In genomic region chr6:26232306-26232949, GRCh38 we compare ENCODE assay signal across 9 cellular contexts.
DNase-seq lines count a peak whose midpoint lies in the region; ATAC-seq and TF ChIP-seq lines count a peak whose summit lies in the region.
"Had no signal": no experiment of that assay in that cellular context is flagged by ENCODE, and none has a peak within 500 bp of the region (broad histone marks: within the 10 kb centered on the region; RNA-seq: fewer than 3 reads in every experiment).

No MANE protein-coding gene starts in this region.

- POLR2A ChIA-PET in activated CD4-positive, alpha-beta memory T cell treated with anti-CD3 and anti-CD28 coated beads, Interleukin-2, amount 10 ng/mL, durations not matched to agents 7 days and 5 days (lab: Charles Lee): interaction anchor here (1.0 to 9.7 kb wide), 20 partner anchors 8 to 1579 kb away, joined by 3 to 833 read pairs (median 76); a partner anchor contains a TSS

- H3K4me3 Mint-ChIP-seq in activated naive CD4-positive, alpha-beta T cell treated with anti-CD3 and anti-CD28 coated beads, Interleukin-2, amount 10 ng/mL, durations not matched to agents 7 days and 5 days: peak overlapping the region; percentile 89
- peak overlapping the region; percentile 76 for H3K4me3 Mint-ChIP-seq in activated CD4-positive, alpha-beta memory T cell treated with anti-CD3 and anti-CD28 coated beads, Interleukin-2, amount 10 ng/mL, durations not matched to agents 7 days and 5 days

- H3K36me3 Mint-ChIP-seq in activated naive CD4-positive, alpha-beta T cell treated with anti-CD3 and anti-CD28 coated beads, Interleukin-2, amount 10 ng/mL, durations not matched to agents 7 days and 5 days: peaks cover 17% of the 10 kb centered on the region
- H3K36me3 Mint-ChIP-seq in activated CD4-positive, alpha-beta memory T cell treated with anti-CD3 and anti-CD28 coated beads, Interleukin-2, amount 10 ng/mL, durations not matched to agents 7 days and 5 days (ENCODE audit: low read depth): peaks cover 17% of the 10 kb centered on the region

- peaks cover 6% of the 10 kb centered on the region for H3K4me1 ChIP-seq in thymus (ENCODE audit: control insufficient read depth, insufficient read depth, low read length)

- H3K9me3 Mint-ChIP-seq in activated naive CD4-positive, alpha-beta T cell treated with anti-CD3 and anti-CD28 coated beads, Interleukin-2, amount 10 ng/mL, durations not matched to agents 7 days and 5 days: no peaks in the 10 kb centered on the region
- no peaks in the 10 kb centered on the region for H3K9me3 Mint-ChIP-seq in activated CD4-positive, alpha-beta memory T cell treated with anti-CD3 and anti-CD28 coated beads, Interleukin-2, amount 10 ng/mL, durations not matched to agents 7 days and 5 days

- WGBS in thymus: 49% methylated on average over 8 of the region's 8 CpGs

- peaks cover 55% of the 10 kb centered on the region for H3K4me1 Mint-ChIP-seq in activated naive CD4-positive, alpha-beta T cell treated with anti-CD3 and anti-CD28 coated beads, Interleukin-2, amount 10 ng/mL, durations not matched to agents 7 days and 5 days
- peaks cover 46% of the 10 kb centered on the region for H3K4me1 Mint-ChIP-seq in activated CD4-positive, alpha-beta memory T cell treated with anti-CD3 and anti-CD28 coated beads, Interleukin-2, amount 10 ng/mL, durations not matched to agents 7 days and 5 days

- no peak overlapping the region for H3K4me3 ChIP-seq in fibroblast of the aortic adventitia (ENCODE audit: low read depth, low read length)
- peak overlapping the region; percentile 85 for H3K4me3 ChIP-seq in thymus (ENCODE audit: low read length)

- peak overlapping the region; percentile 100 for H3K27ac Mint-ChIP-seq in activated naive CD4-positive, alpha-beta T cell treated with anti-CD3 and anti-CD28 coated beads, Interleukin-2, amount 10 ng/mL, durations not matched to agents 7 days and 5 days
- H3K27ac Mint-ChIP-seq in activated CD4-positive, alpha-beta memory T cell treated with anti-CD3 and anti-CD28 coated beads, Interleukin-2, amount 10 ng/mL, durations not matched to agents 7 days and 5 days: peak overlapping the region; percentile 95

- TF ChIP-seq CTCF in fibroblast of the aortic adventitia (IDR thresholded peaks at IDR 0.05; ENCODE audit: insufficient read depth, low read length): no peak

- no peak for DNase-seq in activated naive CD4-positive, alpha-beta T cell treated with anti-CD3 and anti-CD28 coated beads, Interleukin-2, amount 10 ng/mL, durations not matched to agents 7 days and 5 days
- no peak for DNase-seq in activated naive CD4-positive, alpha-beta T cell (lab: John Stamatoyannopoulos, UW)
- DNase-seq in activated CD4-positive, alpha-beta memory T cell treated with anti-CD3 and anti-CD28 coated beads, Interleukin-2, amount 10 ng/mL, durations not matched to agents 7 days and 5 days: no peak
- DNase-seq in fibroblast of the aortic adventitia (ENCODE audit: low read depth) (peak; percentile 50), caudate nucleus (lab: John Stamatoyannopoulos, UW) (no peak)
- DNase-seq: Karpas-422 had no signal

- H3K9me3 ChIP-seq in thymus (ENCODE audit: control insufficient read depth): no peaks in the 10 kb centered on the region

- H3K27me3 Mint-ChIP-seq in activated naive CD4-positive, alpha-beta T cell treated with anti-CD3 and anti-CD28 coated beads, Interleukin-2, amount 10 ng/mL, durations not matched to agents 7 days and 5 days: peaks cover 11% of the 10 kb centered on the region
- no peaks in the 10 kb centered on the region for H3K27me3 Mint-ChIP-seq in activated CD4-positive, alpha-beta memory T cell treated with anti-CD3 and anti-CD28 coated beads, Interleukin-2, amount 10 ng/mL, durations not matched to agents 7 days and 5 days

- CTCF ChIA-PET in activated naive CD4-positive, alpha-beta T cell treated with anti-CD3 and anti-CD28 coated beads, Interleukin-2, amount 10 ng/mL, durations not matched to agents 7 days and 5 days (lab: Charles Lee): no interaction called here
- CTCF ChIA-PET in activated CD4-positive, alpha-beta memory T cell treated with anti-CD3 and anti-CD28 coated beads, Interleukin-2, amount 10 ng/mL, durations not matched to agents 7 days and 5 days (lab: Charles Lee): interaction anchor here (3.7 to 6.8 kb wide), 3 partner anchors 16 to 35 kb away, joined by 16 to 48 read pairs (median 34); a partner anchor contains a TSS

- H3K36me3 ChIP-seq in thymus (ENCODE audit: control insufficient read depth, insufficient read depth): no peaks in the 10 kb centered on the region

- ATAC-seq in GM18502 (IDR thresholded peaks at IDR 0.05; ENCODE audit: poor library complexity, unreplicated experiment): no peak
- no peak for ATAC-seq in GM19467 (IDR thresholded peaks at IDR 0.05; ENCODE audit: unreplicated experiment)

- H3K27me3 ChIP-seq in thymus (ENCODE audit: control insufficient read depth, insufficient read depth): no peaks in the 10 kb centered on the region

- peak overlapping the region; percentile 100 for H3K27ac ChIP-seq in thymus (ENCODE audit: low read depth)
- no peak overlapping the region for H3K27ac ChIP-seq in caudate nucleus (ENCODE audit: low read depth, low read length)
